ENCODE assay signal across 8 cellular contexts in genomic region chr13:44578064-44578394, GRCh38. TPM values are rescaled to one million over a fixed set of nuclear protein-coding genes. Genes with fewer than 3 reads are reported as not detected.
DNase-seq lines count a peak whose midpoint lies in the region; ATAC-seq, FAIRE-seq and TF ChIP-seq lines count a peak whose summit lies in the region.

No MANE protein-coding gene starts in this region.

- TF ChIP-seq POLR2A in GM12878 (IDR thresholded peaks at IDR 0.05; ENCODE audit: low read depth, low read length) (no peak), right lobe of liver (IDR thresholded peaks at IDR 0.05) (no peak)

- RAD21 ChIA-PET in GM12878 (lab: Charles Lee; ENCODE audit: unreplicated experiment), result no interaction called here

- CTCF ChIA-PET in CD4-positive, alpha-beta memory T cell (lab: Charles Lee; ENCODE audit: partially characterized antibody), result interaction anchor here (1.1 kb wide), 1 partner anchor 95 kb away, joined by 4 read pairs; no protein-coding TSS in a partner anchor
- CTCF ChIA-PET in GM12878 (lab: Yijun Ruan, JAX), result no interaction called here

- peaks cover 33% of the 10 kb centered on the region for H3K4me1 ChIP-seq in CD4-positive, alpha-beta memory T cell (ENCODE audit: insufficient read depth, low read length)
- H3K4me1 ChIP-seq in GM12878 (ENCODE audit: control insufficient read depth, insufficient read depth, low read length) (peaks cover 14% of the 10 kb centered on the region), right lobe of liver (no peaks in the 10 kb centered on the region), tibial artery (peaks cover 0 to 37% (median 21%) of the 10 kb centered on the region in 4 donors)

- no peaks in the 10 kb centered on the region for H3K27me3 ChIP-seq in CD4-positive, alpha-beta memory T cell (ENCODE audit: insufficient read depth, low read length)
- H3K27me3 ChIP-seq in GM12878 (replicated peaks in 1 of 2; ENCODE audit: control insufficient read depth in 2 of 2, insufficient read depth in 2 of 2, low read length in 1 of 2) (peaks cover 0 to 10% of the 10 kb centered on the region in 2 experiments; a peak in 2 of 4 replicates), right lobe of liver (peaks cover 0 to 4% of the 10 kb centered on the region in 2 donors), tibial artery (no peaks in the 10 kb centered on the region)

- ATAC-seq in GM12878, result no peak
- peak in 2 of 4 donors; percentile 1 to 3 for ATAC-seq in right lobe of liver
- no peak for ATAC-seq in HG02588 (IDR thresholded peaks at IDR 0.05; ENCODE audit: unreplicated experiment)

- H4K20me1 ChIP-seq in GM12878 (ENCODE audit: control insufficient read depth, insufficient read depth), result no peaks in the 10 kb centered on the region

- no peak for FAIRE-seq in GM12878 (lab: Jason Lieb, UNC)

- POLR2A ChIA-PET in CD4-positive, alpha-beta memory T cell (lab: Charles Lee; ENCODE audit: partially characterized antibody), result interaction anchor here (0.7 kb wide), 1 partner anchor 699 kb away, joined by 3 read pairs; the partner anchor contains the start of genes CCDC122 and LACC1
- POLR2A ChIA-PET in GM12878 (lab: Charles Lee), result no interaction called here

- no peaks in the 10 kb centered on the region for H3K27me3 Mint-ChIP-seq in CD4-positive, alpha-beta memory T cell
- no peaks in the 10 kb centered on the region for H3K27me3 Mint-ChIP-seq in IgD-negative memory B cell

- peak overlapping the region; percentile 83 for H2AFZ ChIP-seq in GM12878 (ENCODE audit: control insufficient read depth, low read depth, low read length)

- peaks cover 0 to 12% of the 10 kb centered on the region in 2 donors for H3K36me3 Mint-ChIP-seq in CD4-positive, alpha-beta memory T cell
- H3K36me3 Mint-ChIP-seq in IgD-negative memory B cell, result no peaks in the 10 kb centered on the region

- peak overlapping the region; percentile 74 for H3K9ac ChIP-seq in GM12878 (ENCODE audit: control insufficient read depth, insufficient read depth, low read length)

- H3K36me3 ChIP-seq in CD4-positive, alpha-beta memory T cell (ENCODE audit: insufficient read depth, low read length), result no peaks in the 10 kb centered on the region
- no peaks in the 10 kb centered on the region for H3K36me3 ChIP-seq in GM12878 (ENCODE audit: control insufficient read depth in 2 of 2, insufficient read depth in 2 of 2, low read length in 1 of 2)
- no peaks in the 10 kb centered on the region for H3K36me3 ChIP-seq in right lobe of liver
- no peaks in the 10 kb centered on the region for H3K36me3 ChIP-seq in tibial artery

- peaks cover 3% of the 10 kb centered on the region for H3K79me2 ChIP-seq in GM12878 (ENCODE audit: control insufficient read depth, insufficient read depth, low read length)

- peak overlapping the region; percentile 98 for H3K4me2 ChIP-seq in GM12878 (ENCODE audit: control insufficient read depth, insufficient read depth)

- no TSS peak for BruUV-seq in GM12878 (replicated peaks; lab: Mats Ljungman, UMichigan)

- DNase-seq in CD4-positive, alpha-beta memory T cell, result no peak
- DNase-seq in GM12878 (ENCODE audit: low read depth, low spot score), result no peak
- DNase-seq in right lobe of liver, result no peak
- DNase-seq in tibial artery, result peak in 1 of 2 donors; percentile 37
- DNase-seq in NCI-H2171 (lab: John Stamatoyannopoulos, UW), result no peak
- DNase-seq in NCI-H1436 treated with DMSO at 0.1 percent for 48 hours (lab: John Stamatoyannopoulos, UW), result no peak

- SMC1A ChIA-PET in GM12878 (lab: Charles Lee; ENCODE audit: uncharacterized antibody, unreplicated experiment), result interaction anchor here (1.1 kb wide), 1 partner anchor 75 kb away, joined by 3 read pairs; no protein-coding TSS in a partner anchor

- no peak for TF ChIP-seq CTCF in GM12878 (IDR thresholded peaks at IDR 0.05 in 2 of 3, conservative IDR thresholded peaks at IDR 0.05 in 1 of 3; ENCODE audit: control insufficient read depth in 2 of 3, extremely low read depth in 1 of 3, insufficient read depth in 1 of 3, low read depth in 3 of 3, low read length in 3 of 3)
- TF ChIP-seq CTCF in right lobe of liver (IDR thresholded peaks at IDR 0.05), result no peak
- no peak for TF ChIP-seq CTCF in tibial artery (IDR thresholded peaks at IDR 0.05)

- H3K27ac Mint-ChIP-seq in CD4-positive, alpha-beta memory T cell, result peak overlapping the region; percentile 75 to 97 (median 86)
- H3K27ac Mint-ChIP-seq in IgD-negative memory B cell, result peak overlapping the region; percentile 93 to 99 (median 95)

- peak overlapping the region; percentile 47 to 86 for H3K4me3 ChIP-seq in CD4-positive, alpha-beta memory T cell (ENCODE audit: low read length in 2 of 2)
- H3K4me3 ChIP-seq in GM12878, result peak overlapping the region; percentile 81
- peak overlapping the region; percentile 65 to 80 (median 66) for H3K4me3 ChIP-seq in right lobe of liver
- peak overlapping the region; percentile 87 to 98 for H3K4me3 ChIP-seq in tibial artery

- peaks cover 24 to 40% (median 33%) of the 10 kb centered on the region in 4 donors for H3K4me1 Mint-ChIP-seq in CD4-positive, alpha-beta memory T cell
- H3K4me1 Mint-ChIP-seq in IgD-negative memory B cell, result peaks cover 21 to 26% (median 25%) of the 10 kb centered on the region in 3 donors

- in situ Hi-C loops in GM12878 (cut with MboI), result no loop called here

- WGBS in GM12878 (ENCODE audit: insufficient coverage, insufficient replicate concordance, low lambda C conversion rate, missing lambda C conversion rate), result 1% methylated on average over 15 of the region's 15 CpGs
- WGBS in right lobe of liver (ENCODE audit: insufficient coverage, low coverage, low lambda C conversion rate, missing lambda C conversion rate), result 2% methylated on average over 7 of the region's 15 CpGs

- TF ChIP-seq RAD21 in GM12878 (IDR thresholded peaks at IDR 0.05; ENCODE audit: insufficient read depth, low read depth, low read length), result no peak

- no peak for TF ChIP-seq EP300 in GM12878 (IDR thresholded peaks at IDR 0.05; ENCODE audit: borderline replicate concordance in 1 of 2, control insufficient read depth in 1 of 2, low read depth in 2 of 2, low read length in 2 of 2)

- H3K27ac ChIP-seq in CD4-positive, alpha-beta memory T cell (ENCODE audit: low read depth, low read length), result peak overlapping the region; percentile 84
- peak overlapping the region; percentile 83 for H3K27ac ChIP-seq in GM12878 (ENCODE audit: control insufficient read depth, insufficient read depth)
- H3K27ac ChIP-seq in right lobe of liver, result peak overlapping the region; percentile 73 to 92 (median 81)
- peak overlapping the region; percentile 98 for H3K27ac ChIP-seq in tibial artery

- no peaks in the 10 kb centered on the region for H3K9me3 ChIP-seq in CD4-positive, alpha-beta memory T cell (ENCODE audit: control insufficient read depth in 1 of 2, low read length in 2 of 2)
- H3K9me3 ChIP-seq in GM12878 (replicated peaks; ENCODE audit: control insufficient read depth, insufficient read depth, low read length) (no peaks in the 10 kb centered on the region), right lobe of liver (no peaks in the 10 kb centered on the region), tibial artery (no peaks in the 10 kb centered on the region)

- intact Hi-C loops in CD4-positive, alpha-beta memory T cell (cut with micrococcal nuclease), result loop anchor here (5.0 kb wide), 3 partner anchors 56 to 1974 kb away; partner anchors contain the start of gene LRCH1
- intact Hi-C loops in GM12878 (cut with micrococcal nuclease; ENCODE audit: unreplicated experiment) (loop anchor here (10.0 kb wide), 1 partner anchor 337 kb away; no protein-coding TSS in a partner anchor), right lobe of liver (cut with DNase I) (no loop called here), tibial artery (cut with DNase I; ENCODE audit: low total_unique reads) (loop anchor here (10.0 kb wide), 3 partner anchors 93 to 327 kb away; no protein-coding TSS in a partner anchor)

- H3K4me3 Mint-ChIP-seq in CD4-positive, alpha-beta memory T cell, result peak overlapping the region; percentile 85 to 97 (median 94)
- peak overlapping the region; percentile 92 to 99 (median 98) for H3K4me3 Mint-ChIP-seq in IgD-negative memory B cell

- H3K9me3 Mint-ChIP-seq in CD4-positive, alpha-beta memory T cell, result peaks cover 0 to 1% (median 0%) of the 10 kb centered on the region in 8 donors
- no peaks in the 10 kb centered on the region for H3K9me3 Mint-ChIP-seq in IgD-negative memory B cell

TF ChIP-seq in GM12878, 131 proteins besides CTCF, POLR2A, EP300 and RAD21 (continues in another document):
- no peak for TF ChIP-seq TCF12 (IDR thresholded peaks at IDR 0.05; ENCODE audit: low read depth, low read length)
- 0 out of 2 replicates have a peak, but pooled peaks have one; percentile 2 for TF ChIP-seq NBN (IDR thresholded peaks at IDR 0.05)
- TF ChIP-seq MYC (IDR thresholded peaks at IDR 0.05; ENCODE audit: insufficient read depth, insufficient read length, insufficient replicate concordance, low read length, severe bottlenecking), result peak; percentile 16

RNA-seq across cellular contexts. Expression of gene TSC22D1, which starts 1.9 kb away (rescaled TPM):
- 10 to 100 TPM; 35.9 to 38.1 TPM for total RNA-seq in CD4-positive, alpha-beta memory T cell
- polyA plus RNA-seq in CD4-positive, alpha-beta memory T cell, result 1 to 10 TPM; 2.6 to 9.7 TPM
- polyA plus RNA-seq in IgD-negative memory B cell (4.0 TPM), GM12878 (2011; rRNA removed) (0.37 and 0.68 TPM in 2 replicates), GM12878 (2014; fragmentation: Illumina TruSeq; extraction: Trizol) (10.7 and 17.0 TPM in 2 replicates), GM12878 (2014; fragmentation: Nextera tagmentation; extraction: Ambion mirVana) (1 to 10 TPM; 2.2 to 2.5 TPM), GM12878 (2014; rRNA removed) (12.3 and 12.8 TPM in 2 replicates), GM12878 (2016; fragmentation: Nextera tagmentation; extraction: Ambion mirVana) (1 to 10 TPM; 4.2 to 4.6 TPM)
- total RNA-seq in GM12878 (2013; cell fraction: nucleolus; rRNA removed), result 0.90 and 1.2 TPM in 2 replicates
- total RNA-seq in GM12878 (2014; rRNA removed) (10.4 and 11.9 TPM in 2 replicates), GM12878 (2014; rRNA removed; fragmentation: Illumina TruSeq; extraction: Trizol) (11.8 and 14.0 TPM in 2 replicates), GM12878 (2021) (14.4 and 15.7 TPM in 2 replicates), right lobe of liver (10 to 100 TPM; 21.2 to 44.4 (median 27.9) TPM)
- polyA plus RNA-seq in GM12878 (2011; ENCODE audit: low read depth), result 3.6 TPM
- 0.13 and 0.19 TPM in 2 replicates for polyA plus RNA-seq in GM12878 (2011; cell fraction: cytosol; rRNA removed)
- 1.1 and 1.2 TPM in 2 replicates for polyA plus RNA-seq in GM12878 (2011; cell fraction: nucleus; rRNA removed)
- 4.0 and 5.6 TPM in 2 replicates for polyA plus RNA-seq in GM12878 (2012)
- polyA minus RNA-seq in GM12878 (2011; rRNA and poly(A)+ RNA removed), result 0.82 and 1.0 TPM in 2 replicates
- polyA minus RNA-seq in GM12878 (2011; cell fraction: cytosol; rRNA and poly(A)+ RNA removed), result 1.5 and 2.0 TPM in 2 replicates
- polyA minus RNA-seq in GM12878 (2011; cell fraction: nucleus; rRNA and poly(A)+ RNA removed), result 1.5 and 2.5 TPM in 2 replicates

Comparison
In these comparisons a context has a peak if more than half of its experiments do, and no peak if none do; other contexts are left out.
1. intact Hi-C loops: an anchor here in CD4-positive, alpha-beta memory T cell (5.0 kb wide), GM12878 (10.0 kb wide) and tibial artery (10.0 kb wide); none called in right lobe of liver.